In the genomic region with DNA sequence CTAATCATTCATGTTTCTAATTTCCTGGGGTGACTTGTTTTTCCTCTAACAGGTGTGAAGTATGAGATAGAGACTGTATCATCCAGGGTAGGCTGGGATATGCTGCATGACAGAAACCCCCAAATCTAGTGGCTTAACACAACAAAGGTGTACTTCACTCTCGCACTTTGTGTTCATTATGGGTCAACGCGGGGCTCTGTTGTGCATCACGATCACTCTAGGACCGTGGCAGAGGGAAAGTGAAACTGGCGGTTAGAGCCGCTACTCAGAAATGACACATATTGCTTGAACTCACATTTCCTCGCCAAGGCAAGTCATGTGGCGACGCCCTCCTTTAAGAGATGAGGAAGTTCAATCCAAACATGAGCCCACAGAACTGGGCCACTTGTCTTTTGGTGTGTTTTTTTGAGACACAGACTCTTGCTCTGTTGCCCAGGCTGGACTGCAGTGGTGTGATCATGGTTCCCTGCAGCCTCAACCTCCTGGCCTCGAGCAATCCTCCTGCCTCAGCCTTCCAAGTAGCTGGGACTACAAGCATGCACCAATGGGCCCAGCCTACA, we compare ENCODE assay signal across 8 cellular contexts. TPM values are rescaled to one million over a fixed set of nuclear protein-coding genes. Genes with fewer than 3 reads are reported as not detected.
DNase-seq lines count a peak whose midpoint lies in the region; ATAC-seq and TF ChIP-seq lines count a peak whose summit lies in the region.

No MANE protein-coding gene starts in this region.

- H3K9me3 ChIP-seq in breast epithelium: no peaks in the 10 kb centered on the region
- no peaks in the 10 kb centered on the region for H3K9me3 ChIP-seq in left lung

- H3K9me3 Mint-ChIP-seq in MCF 10A (ENCODE audit: unreplicated experiment): no peaks in the 10 kb centered on the region
- no peaks in the 10 kb centered on the region for H3K9me3 Mint-ChIP-seq in mesothelial cell of epicardium

- no peak for TF ChIP-seq POLR2A in breast epithelium (IDR thresholded peaks at IDR 0.05)

- CTCF ChIA-PET in MCF 10A (lab: Yijun Ruan, JAX): interaction anchor here (1.1 kb wide), 1 partner anchor 9 kb away, joined by 5 read pairs; no protein-coding TSS in a partner anchor

- POLR2A ChIA-PET in MCF 10A (lab: Yijun Ruan, JAX): no interaction called here

- TF ChIP-seq CTCF in breast epithelium (IDR thresholded peaks at IDR 0.05): no peak
- TF ChIP-seq CTCF in MCF 10A (IDR thresholded peaks at IDR 0.05; ENCODE audit: unreplicated experiment): no peak
- no peak for TF ChIP-seq CTCF in left lung (IDR thresholded peaks at IDR 0.05)
- TF ChIP-seq CTCF in mesothelial cell of epicardium (IDR thresholded peaks at IDR 0.05; ENCODE audit: unreplicated experiment): no peak

- ATAC-seq in HG03342 (IDR thresholded peaks at IDR 0.05; ENCODE audit: unreplicated experiment) (peak; percentile 96), left lung (peak; percentile 91)

- no peaks in the 10 kb centered on the region for H3K36me3 ChIP-seq in breast epithelium
- no peaks in the 10 kb centered on the region for H3K36me3 ChIP-seq in left lung

- no peak overlapping the region for H3K27ac Mint-ChIP-seq in MCF 10A (ENCODE audit: low read depth, unreplicated experiment)
- H3K27ac Mint-ChIP-seq in mesothelial cell of epicardium: no peak overlapping the region

- H3K4me1 Mint-ChIP-seq in MCF 10A (ENCODE audit: insufficient read depth, unreplicated experiment) (peaks cover 11% of the 10 kb centered on the region), mesothelial cell of epicardium (no peaks in the 10 kb centered on the region)

- H3K4me3 Mint-ChIP-seq in MCF 10A (ENCODE audit: unreplicated experiment): no peak overlapping the region
- no peak overlapping the region for H3K4me3 Mint-ChIP-seq in mesothelial cell of epicardium

- H3K4me3 ChIP-seq in breast epithelium (peak overlapping the region; percentile 4 to 34 (median 22)), left lung (peak overlapping the region; percentile 10 to 22)

- H3K27ac ChIP-seq in breast epithelium: peak overlapping the region; percentile 55 to 59
- peak overlapping the region; percentile 89 to 97 for H3K27ac ChIP-seq in left lung

- H3K27me3 Mint-ChIP-seq in MCF 10A (ENCODE audit: insufficient read depth, unreplicated experiment) (no peaks in the 10 kb centered on the region), mesothelial cell of epicardium (ENCODE audit: low read depth) (no peaks in the 10 kb centered on the region)

- peak in 1 of 2 donors; percentile 40 for DNase-seq in breast epithelium (ENCODE audit: low spot score in 2 of 2)
- DNase-seq in MCF 10A (ENCODE audit: unreplicated experiment): no peak
- DNase-seq in T follicular helper cell (ENCODE audit: low read depth): peak; percentile 37
- peak; percentile 55 for DNase-seq in activated naive CD8-positive, alpha-beta T cell treated with anti-CD3 and anti-CD28 coated beads, Interleukin-2, amount 50 U/mL, for 16 hours (ENCODE audit: low read depth, low spot score)
- peak in 1 of 2 donors; percentile 89 for DNase-seq in left lung
- peak; percentile 44 to 49 for DNase-seq in stimulated activated CD8-positive, alpha-beta memory T cell treated with anti-CD3 and anti-CD28 coated beads, Interleukin-2, amount 100 ng/mL, for 1 hour (ENCODE audit: low read depth in 2 of 2)
- DNase-seq in mesothelial cell of epicardium (ENCODE audit: low spot score in 2 of 2, unreplicated experiment in 2 of 2): no peak

- H3K4me1 ChIP-seq in breast epithelium (no peaks in the 10 kb centered on the region), left lung (peaks cover 15 to 68% of the 10 kb centered on the region in 2 donors)

- BruUV-seq in MCF 10A (replicated peaks; lab: Mats Ljungman, UMichigan): no TSS peak

- intact Hi-C loops in breast epithelium (cut with DNase I; ENCODE audit: low total_unique reads): no loop called here
- intact Hi-C loops in MCF 10A (cut with micrococcal nuclease): no loop called here
- intact Hi-C loops in left lung (cut with DNase I): no loop called here

- no peaks in the 10 kb centered on the region for H3K36me3 Mint-ChIP-seq in MCF 10A (ENCODE audit: insufficient read depth, unreplicated experiment)
- H3K36me3 Mint-ChIP-seq in mesothelial cell of epicardium: no peaks in the 10 kb centered on the region

- H3K27me3 ChIP-seq in breast epithelium (no peaks in the 10 kb centered on the region), left lung (no peaks in the 10 kb centered on the region)

RNA-seq across cellular contexts. Expression of a gene that starts 34.4 kb away (rescaled TPM):
- total RNA-seq in breast epithelium: 100 to 1,000 TPM in 1 of 3 donors, 10 to 100 TPM in 2; 79.6 to 107 (median 88.0) TPM
- total RNA-seq in MCF 10A (2022): 56.1 and 78.8 TPM in 2 replicates
- total RNA-seq in left lung: 100 to 1,000 TPM in 1 of 2 donors, 10 to 100 TPM in 1; 98.4 to 112 TPM
- 60.7 to 66.5 TPM (median 64.7 TPM) in 3 replicates for total RNA-seq in mesothelial cell of epicardium

RNA-seq across cellular contexts. Expression of a gene that starts 41.3 kb away (rescaled TPM):
- total RNA-seq in breast epithelium (10 to 100 TPM; 32.3 to 62.9 (median 55.4) TPM), MCF 10A (2022) (38.2 and 45.5 TPM in 2 replicates), left lung (10 to 100 TPM; 80.4 to 93.9 TPM), mesothelial cell of epicardium (82.6 to 89.8 TPM (median 87.5 TPM) in 3 replicates)

RNA-seq across cellular contexts. Expression of a gene that starts 48.3 kb away (rescaled TPM):
- total RNA-seq in breast epithelium (10 to 100 TPM; 29.2 to 42.9 (median 37.6) TPM), MCF 10A (2022) (26.3 and 26.8 TPM in 2 replicates), left lung (10 to 100 TPM; 59.6 to 61.0 TPM), mesothelial cell of epicardium (41.6 to 44.9 TPM (median 42.2 TPM) in 3 replicates)

Comparison
In these comparisons a context has a peak if more than half of its experiments do, and no peak if none do; other contexts are left out.
1. DNase-seq: peak in T follicular helper cell (single experiment), activated naive CD8-positive, alpha-beta T cell treated with anti-CD3 and anti-CD28 coated beads, Interleukin-2, amount 50 U/mL, for 16 hours (single experiment) and stimulated activated CD8-positive, alpha-beta memory T cell treated with anti-CD3 and anti-CD28 coated beads, Interleukin-2, amount 100 ng/mL, for 1 hour (2 of 2); none in MCF 10A (single experiment) and mesothelial cell of epicardium (0 of 2).